In the genomic region with DNA sequence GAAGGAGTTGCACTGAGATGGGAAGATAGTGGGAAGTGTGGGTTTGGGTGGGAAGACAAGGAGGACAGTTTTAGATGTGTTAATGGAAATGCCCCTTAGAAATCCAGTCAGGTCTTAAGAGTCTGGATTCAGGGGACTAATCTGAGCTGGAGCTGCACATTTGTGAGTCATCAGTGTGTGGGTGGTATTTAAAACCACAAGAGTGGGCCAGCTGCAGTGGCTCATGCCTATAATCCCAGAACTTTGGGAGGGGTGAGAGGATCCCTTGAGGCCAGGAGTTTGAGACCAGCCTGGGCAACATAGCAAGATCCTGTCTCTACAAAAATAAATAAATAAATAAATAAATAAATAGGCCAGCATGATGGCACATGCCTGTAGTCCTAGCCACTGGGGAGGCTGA, we compare ENCODE assay signal across 1 cellular context.
TF ChIP-seq lines count a peak whose summit lies in the region.

No MANE protein-coding gene starts in this region.

TF ChIP-seq in K562, 482 proteins besides CTCF, POLR2A, EP300 and RAD21:
- no peak for TF ChIP-seq ZZZ3 (IDR thresholded peaks at IDR 0.05)
- peak; percentile 67 for TF ChIP-seq ZNF121 (CRISPR knock-in tag; conservative IDR thresholded peaks at IDR 0.05)
- TF ChIP-seq, protein P1, sequence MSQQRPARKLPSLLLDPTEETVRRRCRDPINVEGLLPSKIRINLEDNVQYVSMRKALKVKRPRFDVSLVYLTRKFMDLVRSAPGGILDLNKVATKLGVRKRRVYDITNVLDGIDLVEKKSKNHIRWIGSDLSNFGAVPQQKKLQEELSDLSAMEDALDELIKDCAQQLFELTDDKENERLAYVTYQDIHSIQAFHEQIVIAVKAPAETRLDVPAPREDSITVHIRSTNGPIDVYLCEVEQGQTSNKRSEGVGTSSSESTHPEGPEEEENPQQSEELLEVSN (IDR thresholded peaks at IDR 0.05; ENCODE audit: borderline replicate concordance in 1 of 2, extremely low read depth in 1 of 2, insufficient read depth in 1 of 2, insufficient read length in 1 of 2, low read depth in 1 of 2, low read length in 1 of 2, poor library complexity in 1 of 2, severe bottlenecking in 1 of 2), result peak in 1 of 2 experiments; percentile 29
- TF ChIP-seq, protein P2, sequence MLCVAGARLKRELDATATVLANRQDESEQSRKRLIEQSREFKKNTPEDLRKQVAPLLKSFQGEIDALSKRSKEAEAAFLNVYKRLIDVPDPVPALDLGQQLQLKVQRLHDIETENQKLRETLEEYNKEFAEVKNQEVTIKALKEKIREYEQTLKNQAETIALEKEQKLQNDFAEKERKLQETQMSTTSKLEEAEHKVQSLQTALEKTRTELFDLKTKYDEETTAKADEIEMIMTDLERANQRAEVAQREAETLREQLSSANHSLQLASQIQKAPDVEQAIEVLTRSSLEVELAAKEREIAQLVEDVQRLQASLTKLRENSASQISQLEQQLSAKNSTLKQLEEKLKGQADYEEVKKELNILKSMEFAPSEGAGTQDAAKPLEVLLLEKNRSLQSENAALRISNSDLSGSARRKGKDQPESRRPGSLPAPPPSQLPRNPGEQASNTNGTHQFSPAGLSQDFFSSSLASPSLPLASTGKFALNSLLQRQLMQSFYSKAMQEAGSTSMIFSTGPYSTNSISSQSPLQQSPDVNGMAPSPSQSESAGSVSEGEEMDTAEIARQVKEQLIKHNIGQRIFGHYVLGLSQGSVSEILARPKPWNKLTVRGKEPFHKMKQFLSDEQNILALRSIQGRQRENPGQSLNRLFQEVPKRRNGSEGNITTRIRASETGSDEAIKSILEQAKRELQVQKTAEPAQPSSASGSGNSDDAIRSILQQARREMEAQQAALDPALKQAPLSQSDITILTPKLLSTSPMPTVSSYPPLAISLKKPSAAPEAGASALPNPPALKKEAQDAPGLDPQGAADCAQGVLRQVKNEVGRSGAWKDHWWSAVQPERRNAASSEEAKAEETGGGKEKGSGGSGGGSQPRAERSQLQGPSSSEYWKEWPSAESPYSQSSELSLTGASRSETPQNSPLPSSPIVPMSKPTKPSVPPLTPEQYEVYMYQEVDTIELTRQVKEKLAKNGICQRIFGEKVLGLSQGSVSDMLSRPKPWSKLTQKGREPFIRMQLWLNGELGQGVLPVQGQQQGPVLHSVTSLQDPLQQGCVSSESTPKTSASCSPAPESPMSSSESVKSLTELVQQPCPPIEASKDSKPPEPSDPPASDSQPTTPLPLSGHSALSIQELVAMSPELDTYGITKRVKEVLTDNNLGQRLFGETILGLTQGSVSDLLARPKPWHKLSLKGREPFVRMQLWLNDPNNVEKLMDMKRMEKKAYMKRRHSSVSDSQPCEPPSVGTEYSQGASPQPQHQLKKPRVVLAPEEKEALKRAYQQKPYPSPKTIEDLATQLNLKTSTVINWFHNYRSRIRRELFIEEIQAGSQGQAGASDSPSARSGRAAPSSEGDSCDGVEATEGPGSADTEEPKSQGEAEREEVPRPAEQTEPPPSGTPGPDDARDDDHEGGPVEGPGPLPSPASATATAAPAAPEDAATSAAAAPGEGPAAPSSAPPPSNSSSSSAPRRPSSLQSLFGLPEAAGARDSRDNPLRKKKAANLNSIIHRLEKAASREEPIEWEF (CRISPR knock-in tag; IDR thresholded peaks at IDR 0.05), result no peak
- TF ChIP-seq JUND (IDR thresholded peaks at IDR 0.05; ENCODE audit: borderline replicate concordance, low read depth, low read length), result peak; percentile 88
- peak; percentile 18; the same call in 1 of the 3 replicates for TF ChIP-seq JUND (tag; IDR thresholded peaks at IDR 0.05; ENCODE audit: borderline replicate concordance, low read depth, low read length)
- TF ChIP-seq LCOR (CRISPR knock-in tag; IDR thresholded peaks at IDR 0.05), result 0 out of 2 replicates have a peak, but pooled peaks have one; percentile 12
- 0 out of 4 replicates have a peak, but pooled peaks of 1 of the 2 experiments have one; percentile 12 for TF ChIP-seq RCOR1 (IDR thresholded peaks at IDR 0.05; ENCODE audit: borderline replicate concordance in 1 of 2, low read depth in 2 of 2, low read length in 2 of 2)
- no peak for TF ChIP-seq ZNF239 (CRISPR knock-in tag; IDR thresholded peaks at IDR 0.05)
- TF ChIP-seq BACH1 (tag; IDR thresholded peaks at IDR 0.05), result no peak
- TF ChIP-seq, protein P3, sequence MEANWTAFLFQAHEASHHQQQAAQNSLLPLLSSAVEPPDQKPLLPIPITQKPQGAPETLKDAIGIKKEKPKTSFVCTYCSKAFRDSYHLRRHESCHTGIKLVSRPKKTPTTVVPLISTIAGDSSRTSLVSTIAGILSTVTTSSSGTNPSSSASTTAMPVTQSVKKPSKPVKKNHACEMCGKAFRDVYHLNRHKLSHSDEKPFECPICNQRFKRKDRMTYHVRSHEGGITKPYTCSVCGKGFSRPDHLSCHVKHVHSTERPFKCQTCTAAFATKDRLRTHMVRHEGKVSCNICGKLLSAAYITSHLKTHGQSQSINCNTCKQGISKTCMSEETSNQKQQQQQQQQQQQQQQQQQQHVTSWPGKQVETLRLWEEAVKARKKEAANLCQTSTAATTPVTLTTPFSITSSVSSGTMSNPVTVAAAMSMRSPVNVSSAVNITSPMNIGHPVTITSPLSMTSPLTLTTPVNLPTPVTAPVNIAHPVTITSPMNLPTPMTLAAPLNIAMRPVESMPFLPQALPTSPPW (CRISPR knock-in tag; IDR thresholded peaks at IDR 0.05), result 0 out of 2 replicates have a peak, but pooled peaks have one; percentile 18
- TF ChIP-seq PCBP1 (IDR thresholded peaks at IDR 0.05; ENCODE audit: low read depth, low read length, poor library complexity, severe bottlenecking), result no peak
- TF ChIP-seq, protein P4, sequence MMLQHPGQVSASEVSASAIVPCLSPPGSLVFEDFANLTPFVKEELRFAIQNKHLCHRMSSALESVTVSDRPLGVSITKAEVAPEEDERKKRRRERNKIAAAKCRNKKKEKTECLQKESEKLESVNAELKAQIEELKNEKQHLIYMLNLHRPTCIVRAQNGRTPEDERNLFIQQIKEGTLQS (IDR thresholded peaks at IDR 0.05), result peak; percentile 81
- TF ChIP-seq, protein P4 (CRISPR knock-in tag; conservative IDR thresholded peaks at IDR 0.05), result no peak
- peak; percentile 79 for TF ChIP-seq SMARCA4 (IDR thresholded peaks at IDR 0.05)
- TF ChIP-seq PRMT5 (CRISPR knock-in tag; IDR thresholded peaks at IDR 0.05), result no peak
- TF ChIP-seq, protein P5, sequence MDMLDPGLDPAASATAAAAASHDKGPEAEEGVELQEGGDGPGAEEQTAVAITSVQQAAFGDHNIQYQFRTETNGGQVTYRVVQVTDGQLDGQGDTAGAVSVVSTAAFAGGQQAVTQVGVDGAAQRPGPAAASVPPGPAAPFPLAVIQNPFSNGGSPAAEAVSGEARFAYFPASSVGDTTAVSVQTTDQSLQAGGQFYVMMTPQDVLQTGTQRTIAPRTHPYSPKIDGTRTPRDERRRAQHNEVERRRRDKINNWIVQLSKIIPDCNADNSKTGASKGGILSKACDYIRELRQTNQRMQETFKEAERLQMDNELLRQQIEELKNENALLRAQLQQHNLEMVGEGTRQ (CRISPR knock-in tag; IDR thresholded peaks at IDR 0.05), result no peak
- TF ChIP-seq MYNN (IDR thresholded peaks at IDR 0.05), result 0 out of 2 replicates have a peak, but pooled peaks have one; percentile 18
- TF ChIP-seq MYNN (CRISPR knock-in tag; IDR thresholded peaks at IDR 0.05), result no peak
- peak; percentile 72 for TF ChIP-seq ARID1B (IDR thresholded peaks at IDR 0.05)
- TF ChIP-seq ZNF780A (CRISPR knock-in tag; IDR thresholded peaks at IDR 0.05), result no peak
- TF ChIP-seq KDM1A (IDR thresholded peaks at IDR 0.05), result peak; percentile 68; a peak in 3 of 4 replicates
- TF ChIP-seq DPF2 (IDR thresholded peaks at IDR 0.05), result peak; percentile 81
- TF ChIP-seq, protein P6, sequence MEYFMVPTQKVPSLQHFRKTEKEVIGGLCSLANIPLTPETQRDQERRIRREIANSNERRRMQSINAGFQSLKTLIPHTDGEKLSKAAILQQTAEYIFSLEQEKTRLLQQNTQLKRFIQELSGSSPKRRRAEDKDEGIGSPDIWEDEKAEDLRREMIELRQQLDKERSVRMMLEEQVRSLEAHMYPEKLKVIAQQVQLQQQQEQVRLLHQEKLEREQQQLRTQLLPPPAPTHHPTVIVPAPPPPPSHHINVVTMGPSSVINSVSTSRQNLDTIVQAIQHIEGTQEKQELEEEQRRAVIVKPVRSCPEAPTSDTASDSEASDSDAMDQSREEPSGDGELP (CRISPR knock-in tag; IDR thresholded peaks at IDR 0.05; ENCODE audit: borderline replicate concordance), result 0 out of 2 replicates have a peak, but pooled peaks have one; percentile 29
- no peak for TF ChIP-seq NBN (IDR thresholded peaks at IDR 0.05; ENCODE audit: low read depth)
- TF ChIP-seq EGR1 (conservative IDR thresholded peaks at IDR 0.05), result peak; percentile 96
- peak; percentile 52; the same call in 1 of the 2 replicates for TF ChIP-seq JUN (IDR thresholded peaks at IDR 0.05; ENCODE audit: borderline replicate concordance, low read depth, low read length)
- no peak for TF ChIP-seq JUN (CRISPR knock-in tag; IDR thresholded peaks at IDR 0.05; ENCODE audit: borderline replicate concordance)
- no peak for TF ChIP-seq PHF21A (IDR thresholded peaks at IDR 0.05; ENCODE audit: borderline replicate concordance, low read depth)
- peak; percentile 65 for TF ChIP-seq CBFA2T3 (IDR thresholded peaks at IDR 0.05)
- peak; percentile 20 for TF ChIP-seq FOS (IDR thresholded peaks at IDR 0.05; ENCODE audit: extremely low read depth, insufficient read length)
- TF ChIP-seq SMARCE1 (IDR thresholded peaks at IDR 0.05), result peak; percentile 67
- TF ChIP-seq CBFA2T2 (conservative IDR thresholded peaks at IDR 0.05), result peak; percentile 43
- TF ChIP-seq FOSL1 (tag; conservative IDR thresholded peaks at IDR 0.05), result peak; percentile 50; the same call in 1 of the 2 replicates
- TF ChIP-seq, protein P7, sequence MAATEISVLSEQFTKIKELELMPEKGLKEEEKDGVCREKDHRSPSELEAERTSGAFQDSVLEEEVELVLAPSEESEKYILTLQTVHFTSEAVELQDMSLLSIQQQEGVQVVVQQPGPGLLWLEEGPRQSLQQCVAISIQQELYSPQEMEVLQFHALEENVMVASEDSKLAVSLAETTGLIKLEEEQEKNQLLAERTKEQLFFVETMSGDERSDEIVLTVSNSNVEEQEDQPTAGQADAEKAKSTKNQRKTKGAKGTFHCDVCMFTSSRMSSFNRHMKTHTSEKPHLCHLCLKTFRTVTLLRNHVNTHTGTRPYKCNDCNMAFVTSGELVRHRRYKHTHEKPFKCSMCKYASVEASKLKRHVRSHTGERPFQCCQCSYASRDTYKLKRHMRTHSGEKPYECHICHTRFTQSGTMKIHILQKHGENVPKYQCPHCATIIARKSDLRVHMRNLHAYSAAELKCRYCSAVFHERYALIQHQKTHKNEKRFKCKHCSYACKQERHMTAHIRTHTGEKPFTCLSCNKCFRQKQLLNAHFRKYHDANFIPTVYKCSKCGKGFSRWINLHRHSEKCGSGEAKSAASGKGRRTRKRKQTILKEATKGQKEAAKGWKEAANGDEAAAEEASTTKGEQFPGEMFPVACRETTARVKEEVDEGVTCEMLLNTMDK (IDR thresholded peaks at IDR 0.05; ENCODE audit: borderline replicate concordance, insufficient read depth, low read depth, low read length, poor library complexity, severe bottlenecking), result no peak
